Comparison of ENCODE assay signal across 7 cellular contexts in genomic region chr1:173563846-173564245, GRCh38. TPM values are rescaled to one million over a fixed set of nuclear protein-coding genes. Genes with fewer than 3 reads are reported as not detected.
"Had no signal": no experiment of that assay in that cellular context is flagged by ENCODE, and none has a peak within 500 bp of the region (broad histone marks: within the 10 kb centered on the region; RNA-seq: fewer than 3 reads in every experiment).

No MANE protein-coding gene starts in this region.

RNA-seq across cellular contexts. Expression of gene SLC9C2, which starts 39.0 kb away (rescaled TPM):
- total RNA-seq: GM23248, GM23338, H1, H4, H7, H9, HFFc6 had no signal
- polyA plus RNA-seq: GM23248, GM23338, H1 had no signal
